18 cellular contexts compared by ENCODE assay signal in the genomic region with DNA sequence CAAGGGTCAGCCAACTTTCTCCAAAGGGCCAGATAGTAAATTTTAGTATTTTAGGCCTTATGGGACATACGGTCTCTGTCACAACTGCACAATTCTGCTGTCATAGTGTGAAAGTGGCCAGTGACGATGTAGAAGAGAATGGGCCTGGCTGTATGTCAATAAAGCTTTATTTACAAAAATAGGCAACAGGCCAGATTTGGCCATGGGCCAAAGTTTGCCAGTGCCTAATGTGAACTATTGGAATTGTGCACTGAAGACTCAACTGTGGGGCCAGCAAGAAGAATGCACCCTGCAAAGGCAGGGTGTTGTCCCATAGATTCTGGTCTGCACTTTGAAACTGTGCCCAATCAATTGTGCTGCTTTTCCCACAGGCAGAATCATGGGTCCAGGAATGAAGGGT.
DNase-seq lines count a peak whose midpoint lies in the region; TF ChIP-seq lines count a peak whose summit lies in the region.
"Had no signal": no experiment of that assay in that cellular context is flagged by ENCODE, and none has a peak within 500 bp of the region (broad histone marks: within the 10 kb centered on the region; RNA-seq: fewer than 3 reads in every experiment).

No MANE protein-coding gene starts in this region.

- no peaks in the 10 kb centered on the region for H3F3A ChIP-seq in GM23248 (ENCODE audit: insufficient read depth)

- H2AK5ac ChIP-seq in mesenchymal stem cell (ENCODE audit: low read length, severe bottlenecking) = no peak overlapping the region

- H3K4me3 ChIP-seq in endodermal cell (ENCODE audit: low read length) = no peak overlapping the region
- H3K4me3 ChIP-seq in suprapubic skin = no peak overlapping the region
- H3K4me3 ChIP-seq in GM23248 = no peak overlapping the region
- H3K4me3 ChIP-seq in mesenchymal stem cell (ENCODE audit: insufficient read depth in 1 of 2, low read depth in 1 of 2, low read length in 2 of 2) = no peak overlapping the region
- H3K4me3 ChIP-seq: BLaER1 treated with 17β-estradiol and CSF1 and Interleukin-3, amounts not matched to agents 10 nM and 100 nM; GM12878; HAP-1 had no signal

- H3K4me2 ChIP-seq in GM23248 (ENCODE audit: unreplicated experiment) (no peak overlapping the region), mesenchymal stem cell (ENCODE audit: low read length, poor library complexity, severe bottlenecking) (no peak overlapping the region)
- H3K4me2 ChIP-seq: BLaER1 treated with 17β-estradiol and CSF1 and Interleukin-3, amounts not matched to agents 10 nM and 100 nM had no signal

- H3K9me2 ChIP-seq in GM23248 (ENCODE audit: insufficient read depth) = no peaks in the 10 kb centered on the region

- no peak overlapping the region for H2BK5ac ChIP-seq in mesenchymal stem cell (ENCODE audit: low read depth, low read length, poor library complexity, severe bottlenecking)

- DNase-seq in NCI-H2029 treated with DMSO at 0.1 percent for 48 hours (lab: John Stamatoyannopoulos, UW) = peak; percentile 8
- DNase-seq in endodermal cell = peak; percentile 8
- DNase-seq in suprapubic skin (ENCODE audit: low spot score in 2 of 2) = peak; percentile 10 to 12
- no peak for DNase-seq in GM23248
- DNase-seq in activated CD4-positive, alpha-beta T cell treated with anti-CD3 and anti-CD28 coated beads for 48 hours = no peak
- DNase-seq in mesenchymal stem cell = no peak
- DNase-seq: CD4-positive, CD25-positive, alpha-beta regulatory T cell; CD8-positive, alpha-beta memory T cell; COR-L47; DMS 273 treated with DMSO at 0.1 percent for 48 hours; DMS53; DND-41; EL had no signal

- H3K4me1 Mint-ChIP-seq in endodermal cell = no peaks in the 10 kb centered on the region
- H3K4me1 Mint-ChIP-seq: B cell; CD4-positive, CD25-positive, alpha-beta regulatory T cell; CD8-positive, alpha-beta memory T cell had no signal

- H3K4me1 ChIP-seq in endodermal cell (ENCODE audit: control insufficient read depth, insufficient read depth, low read length) = no peaks in the 10 kb centered on the region
- no peaks in the 10 kb centered on the region for H3K4me1 ChIP-seq in suprapubic skin
- no peaks in the 10 kb centered on the region for H3K4me1 ChIP-seq in GM23248 (ENCODE audit: insufficient read depth)
- no peaks in the 10 kb centered on the region for H3K4me1 ChIP-seq in mesenchymal stem cell (ENCODE audit: control insufficient read depth, insufficient read depth, low read depth, low read length)
- H3K4me1 ChIP-seq: BLaER1 treated with 17β-estradiol and CSF1 and Interleukin-3, amounts not matched to agents 10 nM and 100 nM had no signal

- H3K4me3 Mint-ChIP-seq in endodermal cell = no peak overlapping the region
- H3K4me3 Mint-ChIP-seq: B cell; CD4-positive, CD25-positive, alpha-beta regulatory T cell; CD8-positive, alpha-beta memory T cell had no signal

- no peaks in the 10 kb centered on the region for H3K27me3 Mint-ChIP-seq in endodermal cell (ENCODE audit: insufficient read depth)

- no peaks in the 10 kb centered on the region for H3K79me1 ChIP-seq in mesenchymal stem cell (replicated peaks; ENCODE audit: low read length, poor library complexity, severe bottlenecking)

- H2BK120ac ChIP-seq in mesenchymal stem cell (ENCODE audit: low read depth, low read length) = no peak overlapping the region

- TF ChIP-seq POLR2A in suprapubic skin (IDR thresholded peaks at IDR 0.05) = no peak

- no peaks in the 10 kb centered on the region for H3K79me2 ChIP-seq in GM23248 (ENCODE audit: insufficient read depth)

- H3K27ac ChIP-seq in endodermal cell (ENCODE audit: low read depth, low read length) = no peak overlapping the region
- H3K27ac ChIP-seq in suprapubic skin = no peak overlapping the region
- H3K27ac ChIP-seq in GM23248 = no peak overlapping the region
- no peak overlapping the region for H3K27ac ChIP-seq in mesenchymal stem cell (ENCODE audit: low read length, poor library complexity, severe bottlenecking)
- H3K27ac ChIP-seq: BLaER1 treated with 17β-estradiol and CSF1 and Interleukin-3, amounts not matched to agents 10 nM and 100 nM had no signal

- H3K9me3 ChIP-seq in endodermal cell (ENCODE audit: control insufficient read depth, low read length) (no peaks in the 10 kb centered on the region), suprapubic skin (no peaks in the 10 kb centered on the region), GM23248 (ENCODE audit: low read depth) (no peaks in the 10 kb centered on the region), mesenchymal stem cell (ENCODE audit: control insufficient read depth, low read length) (no peaks in the 10 kb centered on the region)
- H3K9me3 ChIP-seq: HAP-1 had no signal

- H3K27ac Mint-ChIP-seq in endodermal cell = no peak overlapping the region
- H3K27ac Mint-ChIP-seq: B cell; CD4-positive, CD25-positive, alpha-beta regulatory T cell had no signal

- no peak overlapping the region for H4K8ac ChIP-seq in mesenchymal stem cell (ENCODE audit: low read length)

- H3K36me3 Mint-ChIP-seq in endodermal cell (ENCODE audit: low read depth) = no peaks in the 10 kb centered on the region
- H3K36me3 Mint-ChIP-seq: CD4-positive, CD25-positive, alpha-beta regulatory T cell; CD8-positive, alpha-beta memory T cell had no signal

- H3K4ac ChIP-seq in mesenchymal stem cell (ENCODE audit: low read depth in 1 of 2, low read length in 2 of 2) = no peak overlapping the region

- no peak overlapping the region for H4K91ac ChIP-seq in mesenchymal stem cell (ENCODE audit: low read length)

- no peak for TF ChIP-seq RAD21 in Ishikawa (IDR thresholded peaks at IDR 0.05; ENCODE audit: low read depth)

- in situ Hi-C loops in GM23248 (cut with MboI) = no loop called here

- H3K9ac ChIP-seq in endodermal cell (ENCODE audit: extremely low read depth, low read length, poor library complexity, severe bottlenecking) (no peak overlapping the region), GM23248 (no peak overlapping the region), mesenchymal stem cell (ENCODE audit: low read length) (no peak overlapping the region)
- H3K9ac ChIP-seq: BLaER1 treated with 17β-estradiol and CSF1 and Interleukin-3, amounts not matched to agents 10 nM and 100 nM had no signal

- H3K18ac ChIP-seq in mesenchymal stem cell (ENCODE audit: low read depth in 1 of 2, low read length in 2 of 2) = no peak overlapping the region

- H3K23ac ChIP-seq in mesenchymal stem cell (ENCODE audit: low read length in 2 of 2) = no peak overlapping the region

- no peak overlapping the region for H2BK12ac ChIP-seq in mesenchymal stem cell (ENCODE audit: low read length in 2 of 2)

- WGBS in endodermal cell (ENCODE audit: insufficient coverage in 1 of 2, insufficient read length in 1 of 2), 2 experiments = 89 to 100% methylated on average over 2 of the region's 2 CpGs
- WGBS in suprapubic skin = 90% methylated on average over 2 of the region's 2 CpGs
- 46 to 66% methylated on average over 2 of the region's 2 CpGs for WGBS in GM23248 (ENCODE audit: low coverage in 1 of 2, low lambda C conversion rate in 2 of 2, missing lambda C conversion rate in 2 of 2), 2 experiments
- WGBS in mesenchymal stem cell = 83% methylated on average over 2 of the region's 2 CpGs

- no peaks in the 10 kb centered on the region for H3K9me3 Mint-ChIP-seq in endodermal cell

- H3K14ac ChIP-seq in mesenchymal stem cell (ENCODE audit: low read length in 2 of 2) = no peak overlapping the region

- TF ChIP-seq EP300 in Ishikawa (IDR thresholded peaks at IDR 0.05; ENCODE audit: borderline replicate concordance) (no peak), suprapubic skin (IDR thresholded peaks at IDR 0.05) (no peak)

- H3K36me3 ChIP-seq in endodermal cell (ENCODE audit: control insufficient read depth, insufficient read depth, low read length) = no peaks in the 10 kb centered on the region
- no peaks in the 10 kb centered on the region for H3K36me3 ChIP-seq in suprapubic skin
- no peaks in the 10 kb centered on the region for H3K36me3 ChIP-seq in GM23248 (ENCODE audit: low read depth)
- no peaks in the 10 kb centered on the region for H3K36me3 ChIP-seq in mesenchymal stem cell (ENCODE audit: control insufficient read depth in 1 of 2, insufficient read depth in 2 of 2, low read depth in 1 of 2, low read length in 2 of 2)
- H3K36me3 ChIP-seq: BLaER1 treated with 17β-estradiol and CSF1 and Interleukin-3, amounts not matched to agents 10 nM and 100 nM; HAP-1 had no signal

- no peaks in the 10 kb centered on the region for H3K27me3 ChIP-seq in endodermal cell (ENCODE audit: control insufficient read depth, insufficient read depth, low read length, poor library complexity, severe bottlenecking)
- H3K27me3 ChIP-seq in suprapubic skin = peaks cover 7% of the 10 kb centered on the region
- peaks cover 39% of the 10 kb centered on the region for H3K27me3 ChIP-seq in GM23248 (replicated peaks; ENCODE audit: insufficient read depth)
- H3K27me3 ChIP-seq in mesenchymal stem cell (ENCODE audit: control insufficient read depth in 1 of 2, insufficient read depth in 1 of 2, low read length in 2 of 2) = peaks cover 16 to 34% of the 10 kb centered on the region in 2 experiments
- H3K27me3 ChIP-seq: BLaER1 treated with 17β-estradiol and CSF1 and Interleukin-3, amounts not matched to agents 10 nM and 100 nM had no signal

- no peak for TF ChIP-seq CTCF in endodermal cell (conservative IDR thresholded peaks at IDR 0.05)
- TF ChIP-seq CTCF in suprapubic skin (IDR thresholded peaks at IDR 0.05) = no peak

- H2AFZ ChIP-seq in GM23248 (no peak overlapping the region), mesenchymal stem cell (ENCODE audit: low read depth, low read length) (no peak overlapping the region)

- H2BK15ac ChIP-seq in mesenchymal stem cell (ENCODE audit: low read depth, poor library complexity, severe bottlenecking) = no peak overlapping the region

- no peaks in the 10 kb centered on the region for H4K20me1 ChIP-seq in GM23248 (ENCODE audit: insufficient read depth)
- H4K20me1 ChIP-seq: BLaER1 treated with 17β-estradiol and CSF1 and Interleukin-3, amounts not matched to agents 10 nM and 100 nM had no signal

TF ChIP-seq in Ishikawa, 13 proteins besides CTCF, POLR2A, EP300 and RAD21:
- TF ChIP-seq NFIC (IDR thresholded peaks at IDR 0.05) (peak; percentile 44), ZBTB7A (IDR thresholded peaks at IDR 0.05; ENCODE audit: low read depth) (no peak), TCF12 (IDR thresholded peaks at IDR 0.05; ENCODE audit: low read depth) (no peak), CREB1 (IDR thresholded peaks at IDR 0.05; ENCODE audit: low read depth) (no peak)
- TF ChIP-seq, protein P1, sequence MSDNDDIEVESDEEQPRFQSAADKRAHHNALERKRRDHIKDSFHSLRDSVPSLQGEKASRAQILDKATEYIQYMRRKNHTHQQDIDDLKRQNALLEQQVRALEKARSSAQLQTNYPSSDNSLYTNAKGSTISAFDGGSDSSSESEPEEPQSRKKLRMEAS (IDR thresholded peaks at IDR 0.05) = no peak
- TF ChIP-seq, protein P2, sequence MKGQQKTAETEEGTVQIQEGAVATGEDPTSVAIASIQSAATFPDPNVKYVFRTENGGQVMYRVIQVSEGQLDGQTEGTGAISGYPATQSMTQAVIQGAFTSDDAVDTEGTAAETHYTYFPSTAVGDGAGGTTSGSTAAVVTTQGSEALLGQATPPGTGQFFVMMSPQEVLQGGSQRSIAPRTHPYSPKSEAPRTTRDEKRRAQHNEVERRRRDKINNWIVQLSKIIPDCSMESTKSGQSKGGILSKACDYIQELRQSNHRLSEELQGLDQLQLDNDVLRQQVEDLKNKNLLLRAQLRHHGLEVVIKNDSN (IDR thresholded peaks at IDR 0.05) = no peak

Comparison
In these comparisons a context has a peak if more than half of its experiments do, and no peak if none do; other contexts are left out.
1. DNase-seq: peak in NCI-H2029 treated with DMSO at 0.1 percent for 48 hours (single experiment), endodermal cell (single experiment) and suprapubic skin (2 of 2); none in GM23248 (single experiment), activated CD4-positive, alpha-beta T cell treated with anti-CD3 and anti-CD28 coated beads for 48 hours (single experiment) and mesenchymal stem cell (single experiment).